ENCODE assay signal across 8 cellular contexts in genomic region chr13:49454388-49455015, GRCh38. TPM values are rescaled to one million over a fixed set of nuclear protein-coding genes. Genes with fewer than 3 reads are reported as not detected.
A peak's percentile ranks its signal among the peaks of the same experiment; 100 is the strongest.
DNase-seq lines count a peak whose midpoint lies in the region; ATAC-seq and TF ChIP-seq lines count a peak whose summit lies in the region.

No MANE protein-coding gene starts in this region.

- TF ChIP-seq CTCF in GM12865 (IDR thresholded peaks at IDR 0.05; ENCODE audit: insufficient read depth, low read depth, low read length, missing control alignments) (no peak), fibroblast of the aortic adventitia (IDR thresholded peaks at IDR 0.05; ENCODE audit: insufficient read depth, low read length) (no peak)

- intact Hi-C loops in posterior cingulate gyrus (cut with DNase I) (no loop called here), head of caudate nucleus (cut with DNase I) (no loop called here)

- peak overlapping the region; percentile 12; the same call in 1 of the 2 replicates for H3K4me3 ChIP-seq in GM12865 (ENCODE audit: low read depth, low read length)
- H3K4me3 ChIP-seq in fibroblast of the aortic adventitia (ENCODE audit: low read depth, low read length) = no peak overlapping the region

- DNase-seq in GM12865 (ENCODE audit: low read depth) = peak; percentile 79
- DNase-seq in fibroblast of the aortic adventitia (ENCODE audit: low read depth) = peak; percentile 31
- no peak for DNase-seq in SHP77 treated with DMSO at 0.1 percent for 48 hours (lab: John Stamatoyannopoulos, UW)
- DNase-seq in posterior cingulate gyrus = no peak
- DNase-seq in NCI-H2227 treated with DMSO at 0.1 percent for 48 hours (lab: John Stamatoyannopoulos, UW) = no peak
- no peak for DNase-seq in head of caudate nucleus

- ATAC-seq in GM21528 (IDR thresholded peaks at IDR 0.05; ENCODE audit: low FRiP score, unreplicated experiment) (peak; percentile 88), HG03521 (IDR thresholded peaks at IDR 0.05; ENCODE audit: unreplicated experiment) (peak; percentile 82)

RNA-seq across cellular contexts. Expression of gene SETDB2, which starts 10.4 kb away (rescaled TPM):
- total RNA-seq in fibroblast of the aortic adventitia (ENCODE audit: low replicate concordance) = 6.1 and 11.0 TPM in 2 replicates

RNA-seq across cellular contexts. Expression of gene CAB39L, which starts 10.6 kb away (rescaled TPM):
- total RNA-seq in fibroblast of the aortic adventitia (ENCODE audit: low replicate concordance) = 19.9 and 23.3 TPM in 2 replicates

RNA-seq across cellular contexts. Expression of gene PHF11, which starts 41.3 kb away (rescaled TPM):
- total RNA-seq in fibroblast of the aortic adventitia (ENCODE audit: low replicate concordance) = 13.3 and 33.7 TPM in 2 replicates

Comparison
In these comparisons a context has a peak if more than half of its experiments do, and no peak if none do; other contexts are left out.
1. DNase-seq: peak in GM12865 (single experiment) and fibroblast of the aortic adventitia (single experiment); none in SHP77 treated with DMSO at 0.1 percent for 48 hours (single experiment), posterior cingulate gyrus (0 of 10), NCI-H2227 treated with DMSO at 0.1 percent for 48 hours (single experiment) and head of caudate nucleus (0 of 42).